In the genomic region with DNA sequence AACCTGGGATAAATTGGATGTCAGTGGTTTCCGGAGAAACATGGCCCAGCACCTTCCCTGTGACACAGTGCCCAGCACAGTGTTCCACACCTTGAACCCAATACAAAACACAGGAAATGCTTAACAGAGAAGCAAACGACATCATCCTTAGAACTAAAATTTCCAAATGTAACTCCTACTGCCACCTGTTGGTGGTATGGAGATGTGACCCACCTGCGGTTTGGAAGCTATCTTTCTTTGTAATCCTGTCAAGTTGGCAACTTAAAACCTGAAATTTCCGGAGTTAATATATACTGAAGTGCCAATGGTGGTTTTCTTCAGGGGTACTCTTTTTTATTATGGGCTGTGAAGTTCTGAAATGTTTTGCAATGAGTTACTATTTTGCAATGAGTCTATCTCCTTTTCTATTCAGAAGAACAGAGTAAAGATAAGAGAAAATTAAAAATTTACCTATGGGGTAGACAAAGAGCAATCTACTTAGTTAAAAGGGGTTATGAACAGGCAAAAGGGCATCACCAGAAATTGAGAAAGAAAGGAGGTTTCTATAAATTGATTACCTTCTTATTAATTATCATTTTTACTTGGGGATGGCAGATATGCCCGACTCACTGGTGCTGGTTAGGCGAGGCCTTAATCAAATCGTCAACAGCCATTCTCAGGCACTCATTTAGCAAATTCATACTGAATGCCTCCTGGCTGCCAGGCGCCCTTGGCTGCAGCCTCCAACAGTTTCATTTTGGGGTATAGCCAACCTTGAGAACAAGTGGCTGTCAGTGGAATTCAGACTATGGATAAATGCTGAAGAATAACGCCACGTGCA, we compare ENCODE assay signal across 8 cellular contexts.
DNase-seq lines count a peak whose midpoint lies in the region; ATAC-seq and TF ChIP-seq lines count a peak whose summit lies in the region.

No MANE protein-coding gene starts in this region.

- H3K27ac ChIP-seq in RWPE1 = no peak overlapping the region

- peak; percentile 70 for TF ChIP-seq CTCF in RWPE1 (conservative IDR thresholded peaks at IDR 0.05; ENCODE audit: low read depth)

- POLR2A ChIA-PET in RWPE1 (lab: Yijun Ruan, JAX; ENCODE audit: low non-redundant PET) = no interaction called here
- POLR2A ChIA-PET in naive thymus-derived CD8-positive, alpha-beta T cell (lab: Charles Lee) = no interaction called here

- H3K27ac Mint-ChIP-seq in naive thymus-derived CD8-positive, alpha-beta T cell = no peak overlapping the region

- CTCF ChIA-PET in RWPE1 (lab: Yijun Ruan, JAX) = interaction anchor here (0.5 to 0.9 kb wide), 4 partner anchors 11 to 470 kb away, joined by 3 to 6 read pairs (median 4); no protein-coding TSS in a partner anchor

- DNase-seq in DMS153 (lab: John Stamatoyannopoulos, UW) (peak; percentile 4), HT1080 (ENCODE audit: low read depth) (peak; percentile 3), RWPE1 (ENCODE audit: low spot score) (peak; percentile 21), iPS-NIHi7 (ENCODE audit: extremely low spot score) (peak; percentile 10), T-helper 9 cell (no peak)
- no peak for DNase-seq in naive thymus-derived CD8-positive, alpha-beta T cell

- ATAC-seq in GM19467 (IDR thresholded peaks at IDR 0.05; ENCODE audit: unreplicated experiment) (no peak), GM18858 (IDR thresholded peaks at IDR 0.05; ENCODE audit: unreplicated experiment) (no peak)
- ATAC-seq in naive thymus-derived CD8-positive, alpha-beta T cell = no peak

- no peak overlapping the region for H3K4me3 Mint-ChIP-seq in naive thymus-derived CD8-positive, alpha-beta T cell

- peaks cover 0 to 6% (median 0%) of the 10 kb centered on the region in 9 donors for H3K9me3 Mint-ChIP-seq in naive thymus-derived CD8-positive, alpha-beta T cell

- no peaks in the 10 kb centered on the region for H3K4me1 Mint-ChIP-seq in naive thymus-derived CD8-positive, alpha-beta T cell

- no peaks in the 10 kb centered on the region for H3K36me3 Mint-ChIP-seq in naive thymus-derived CD8-positive, alpha-beta T cell

- peaks cover 0 to 10% (median 0%) of the 10 kb centered on the region in 5 donors for H3K27me3 Mint-ChIP-seq in naive thymus-derived CD8-positive, alpha-beta T cell

Comparison
In these comparisons a context has a peak if more than half of its experiments do, and no peak if none do; other contexts are left out.
1. DNase-seq: peak in DMS153 (single experiment), HT1080 (single experiment), RWPE1 (single experiment) and iPS-NIHi7 (single experiment); none in T-helper 9 cell (single experiment) and naive thymus-derived CD8-positive, alpha-beta T cell (0 of 10).